ENCODE assay signal across 15 cellular contexts in genomic region chr7:127667751-127668530, GRCh38. TPM values are rescaled to one million over a fixed set of nuclear protein-coding genes. Genes with fewer than 3 reads are reported as not detected.
DNase-seq lines count a peak whose midpoint lies in the region; ATAC-seq, FAIRE-seq and TF ChIP-seq lines count a peak whose summit lies in the region.
"Had no signal": no experiment of that assay in that cellular context is flagged by ENCODE, and none has a peak within 500 bp of the region (broad histone marks: within the 10 kb centered on the region; RNA-seq: fewer than 3 reads in every experiment).

No MANE protein-coding gene starts in this region.

- TF ChIP-seq CTCF in fibroblast of the aortic adventitia (IDR thresholded peaks at IDR 0.05; ENCODE audit: insufficient read depth, low read length) (no peak), adrenal gland (IDR thresholded peaks at IDR 0.05) (no peak), ovary (IDR thresholded peaks at IDR 0.05) (no peak)

- TF ChIP-seq EP300 in ovary (IDR thresholded peaks at IDR 0.05), result no peak

- H3K36me3 Mint-ChIP-seq in stimulated activated naive CD8-positive, alpha-beta T cell treated with anti-CD3 and anti-CD28 coated beads, Interleukin-15, Interleukin-2, amounts not matched to agents 100 ng/mL and 50 ng/mL, for 24 hours (ENCODE audit: low read depth), result peaks cover 68% of the 10 kb centered on the region
- H3K36me3 Mint-ChIP-seq in T-helper 17 cell (ENCODE audit: low read depth), result peaks cover 13% of the 10 kb centered on the region

- peaks cover 60% of the 10 kb centered on the region for H3K4me1 Mint-ChIP-seq in stimulated activated naive CD8-positive, alpha-beta T cell treated with anti-CD3 and anti-CD28 coated beads, Interleukin-15, Interleukin-2, amounts not matched to agents 100 ng/mL and 50 ng/mL, for 24 hours (ENCODE audit: low read depth)
- peaks cover 52% of the 10 kb centered on the region for H3K4me1 Mint-ChIP-seq in T-helper 17 cell

- peak overlapping the region; percentile 45 for H3K4me3 Mint-ChIP-seq in stimulated activated naive CD8-positive, alpha-beta T cell treated with anti-CD3 and anti-CD28 coated beads, Interleukin-15, Interleukin-2, amounts not matched to agents 100 ng/mL and 50 ng/mL, for 24 hours
- H3K4me3 Mint-ChIP-seq in T-helper 17 cell, result no peak overlapping the region
- H3K4me3 Mint-ChIP-seq: naive B cell had no signal

- no peak for DNase-seq in stimulated activated naive CD8-positive, alpha-beta T cell treated with anti-CD3 and anti-CD28 coated beads, Interleukin-15, Interleukin-2, amounts not matched to agents 100 U/mL and 50 U/mL, for 24 hours
- DNase-seq in T-helper 17 cell (no peak), fibroblast of the aortic adventitia (ENCODE audit: low read depth) (peak; percentile 36), adrenal gland (no peak), DMS153 (lab: John Stamatoyannopoulos, UW) (no peak), ovary (no peak), GM19239 (ENCODE audit: insufficient read length, low spot score) (no peak)
- DNase-seq: activated CD8-positive, alpha-beta memory T cell treated with anti-CD3 and anti-CD28 coated beads, Interleukin-2, amount 50 U/mL, for 4 hours; COR-L47; cortex of kidney; naive B cell; NCI-H2107 had no signal

- WGBS in adrenal gland, 4 donors, result 56 to 82% (median 72%) methylated on average over 3 of the region's 3 CpGs
- 61 to 85% (median 83%) methylated on average over 3 of the region's 3 CpGs for WGBS in ovary, 3 donors

- no peaks in the 10 kb centered on the region for H3K27me3 Mint-ChIP-seq in stimulated activated naive CD8-positive, alpha-beta T cell treated with anti-CD3 and anti-CD28 coated beads, Interleukin-15, Interleukin-2, amounts not matched to agents 100 ng/mL and 50 ng/mL, for 24 hours
- H3K27me3 Mint-ChIP-seq in T-helper 17 cell, result no peaks in the 10 kb centered on the region
- H3K27me3 Mint-ChIP-seq: naive B cell had no signal

- H3K4me1 ChIP-seq in adrenal gland (replicated peaks in 1 of 2) (peaks cover 5 to 43% of the 10 kb centered on the region in 2 donors), ovary (ENCODE audit: insufficient read depth) (no peaks in the 10 kb centered on the region)

- H3K27me3 ChIP-seq in adrenal gland (no peaks in the 10 kb centered on the region), ovary (no peaks in the 10 kb centered on the region)
- H3K27me3 ChIP-seq: suprapubic skin had no signal

- no peak overlapping the region for H3K27ac ChIP-seq in adrenal gland
- H3K27ac ChIP-seq in ovary, result no peak overlapping the region
- H3K27ac ChIP-seq: SK-N-MC, suprapubic skin had no signal

- H3K9me3 Mint-ChIP-seq in stimulated activated naive CD8-positive, alpha-beta T cell treated with anti-CD3 and anti-CD28 coated beads, Interleukin-15, Interleukin-2, amounts not matched to agents 100 ng/mL and 50 ng/mL, for 24 hours, result no peaks in the 10 kb centered on the region

- H3K9me3 ChIP-seq in T-helper 17 cell (ENCODE audit: control insufficient read depth, low read length, poor library complexity, severe bottlenecking), result no peaks in the 10 kb centered on the region
- H3K9me3 ChIP-seq in adrenal gland (replicated peaks in 1 of 3), result peaks cover 0 to 7% (median 0%) of the 10 kb centered on the region in 3 donors
- H3K9me3 ChIP-seq in ovary, result no peaks in the 10 kb centered on the region
- H3K9me3 ChIP-seq: suprapubic skin had no signal

- no peak overlapping the region for H3K4me3 ChIP-seq in fibroblast of the aortic adventitia (ENCODE audit: low read depth, low read length)
- no peak overlapping the region for H3K4me3 ChIP-seq in adrenal gland
- H3K4me3 ChIP-seq in ovary, result no peak overlapping the region
- H3K4me3 ChIP-seq: SK-N-MC, suprapubic skin had no signal

- peak overlapping the region; percentile 80 for H3K27ac Mint-ChIP-seq in stimulated activated naive CD8-positive, alpha-beta T cell treated with anti-CD3 and anti-CD28 coated beads, Interleukin-15, Interleukin-2, amounts not matched to agents 100 ng/mL and 50 ng/mL, for 24 hours
- peak overlapping the region; percentile 80 for H3K27ac Mint-ChIP-seq in T-helper 17 cell

- intact Hi-C loops in adrenal gland (cut with DNase I), result no loop called here
- intact Hi-C loops in ovary (cut with DNase I), result no loop called here

- ATAC-seq in stimulated activated naive CD8-positive, alpha-beta T cell treated with anti-CD3 and anti-CD28 coated beads, Interleukin-15, Interleukin-2, amounts not matched to agents 100 U/mL and 50 U/mL, for 24 hours, result no peak
- no peak for ATAC-seq in T-helper 17 cell

- TF ChIP-seq POLR2A in adrenal gland (IDR thresholded peaks at IDR 0.05) (no peak), ovary (IDR thresholded peaks at IDR 0.05) (no peak)

- H3K36me3 ChIP-seq in adrenal gland (replicated peaks in 1 of 2) (no peaks in the 10 kb centered on the region), ovary (no peaks in the 10 kb centered on the region)
- H3K36me3 ChIP-seq: suprapubic skin had no signal

- FAIRE-seq in GM19239 (lab: Jason Lieb, UNC), result no peak

RNA-seq across cellular contexts. Expression of gene SND1, which starts 15.9 kb away (rescaled TPM):
- total RNA-seq in T-helper 17 cell (100 to 1,000 TPM; 201 to 208 TPM), fibroblast of the aortic adventitia (ENCODE audit: low replicate concordance) (156 and 202 TPM in 2 replicates), adrenal gland (100 to 1,000 TPM; 105 to 266 (median 138) TPM), ovary (100 to 1,000 TPM in 6 of 7 donors, 10 to 100 TPM in 1; 93.6 to 271 (median 182) TPM)
- polyA plus RNA-seq in adrenal gland (100 to 1,000 TPM in 1 of 3 donors, 10 to 100 TPM in 2; 58.9 to 164 (median 93.7) TPM), ovary (100 to 1,000 TPM in 1 of 2 donors, 10 to 100 TPM in 1; 91.4 to 297 TPM)

RNA-seq across cellular contexts. Expression of gene PAX4, which starts 50.0 kb away (rescaled TPM):
- total RNA-seq in T-helper 17 cell (not detected), fibroblast of the aortic adventitia (ENCODE audit: low replicate concordance) (not detected in 2 replicates), adrenal gland (not detected), ovary (not detected)
- polyA plus RNA-seq in adrenal gland (not detected), ovary (not detected)
- total RNA-seq: suprapubic skin had no signal
